8 cellular contexts compared by ENCODE assay signal in the genomic region with DNA sequence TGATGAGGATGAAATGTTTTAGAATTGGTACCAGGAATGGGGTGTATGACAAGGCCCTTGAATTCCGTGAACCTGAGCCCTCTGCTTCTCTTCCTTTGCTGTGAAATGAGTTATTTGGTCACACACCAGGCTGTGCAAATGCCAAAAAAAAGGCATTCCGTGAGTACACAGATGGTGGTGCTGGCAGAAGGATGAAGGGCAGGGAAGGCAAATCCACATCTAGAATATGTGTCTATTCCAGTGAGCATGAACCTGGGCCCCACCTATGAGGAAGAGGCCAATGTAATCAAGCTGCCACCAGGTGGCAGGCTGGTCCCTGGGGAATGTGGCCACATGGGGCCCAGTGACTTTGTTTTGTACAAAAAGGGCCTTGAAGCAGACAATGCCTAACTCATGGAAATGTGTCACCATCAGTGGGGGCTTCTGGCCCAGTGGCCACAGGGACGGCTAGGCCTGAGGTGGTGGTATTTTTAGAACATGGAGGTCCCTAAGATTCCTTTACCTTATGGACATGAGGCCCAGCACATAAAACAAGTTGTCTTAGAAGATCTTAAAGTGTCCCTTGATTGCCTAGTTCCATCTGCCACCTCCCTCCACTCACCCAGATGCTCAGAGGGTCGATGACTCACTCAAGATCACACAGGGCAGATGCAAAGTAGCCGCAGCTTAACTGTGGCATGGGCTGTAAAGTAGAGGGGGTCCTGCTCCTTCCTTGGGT. TPM values are rescaled to one million over a fixed set of nuclear protein-coding genes. Genes with fewer than 3 reads are reported as not detected.
A peak's percentile ranks its signal among the peaks of the same experiment; 100 is the strongest.
DNase-seq lines count a peak whose midpoint lies in the region; ATAC-seq and TF ChIP-seq lines count a peak whose summit lies in the region.

No MANE protein-coding gene starts in this region.

- H3K27ac Mint-ChIP-seq in natural killer cell treated with Interleukin-12 subunit alpha and Interleukin-12 subunit beta and Interleukin-15 and Interleukin-18, amount 100 ng/mL, for 72 hours: peak overlapping the region in 1 of 2 donors; percentile 10
- peak overlapping the region; percentile 74 for H3K27ac Mint-ChIP-seq in stimulated activated naive CD8-positive, alpha-beta T cell treated with anti-CD3 and anti-CD28 coated beads, Interleukin-15, Interleukin-2, amounts not matched to agents 100 ng/mL and 50 ng/mL, for 24 hours

- no peak overlapping the region for H3K4me3 Mint-ChIP-seq in natural killer cell treated with Interleukin-12 subunit alpha and Interleukin-12 subunit beta and Interleukin-15 and Interleukin-18, amount 100 ng/mL, for 72 hours
- no peak overlapping the region for H3K4me3 Mint-ChIP-seq in stimulated activated naive CD8-positive, alpha-beta T cell treated with anti-CD3 and anti-CD28 coated beads, Interleukin-15, Interleukin-2, amounts not matched to agents 100 ng/mL and 50 ng/mL, for 24 hours

- no peaks in the 10 kb centered on the region for H3K36me3 Mint-ChIP-seq in natural killer cell treated with Interleukin-12 subunit alpha and Interleukin-12 subunit beta and Interleukin-15 and Interleukin-18, amount 100 ng/mL, for 72 hours
- no peaks in the 10 kb centered on the region for H3K36me3 Mint-ChIP-seq in stimulated activated naive CD8-positive, alpha-beta T cell treated with anti-CD3 and anti-CD28 coated beads, Interleukin-15, Interleukin-2, amounts not matched to agents 100 ng/mL and 50 ng/mL, for 24 hours (ENCODE audit: low read depth)

- peak; percentile 83 for DNase-seq in BE2C
- peak; percentile 62 for DNase-seq in H4 (ENCODE audit: low spot score)
- peak; percentile 28 for DNase-seq in NOMO-1 treated with dmso at 0.1 percent for 144 hours (lab: John Stamatoyannopoulos, UW; ENCODE audit: unreplicated experiment)
- DNase-seq in activated CD8-positive, alpha-beta memory T cell treated with anti-CD3 and anti-CD28 coated beads, Interleukin-2, amount 50 U/mL, for 1 hour (ENCODE audit: extremely low read depth): peak; percentile 62
- peak; percentile 82 for DNase-seq in epithelial cell of esophagus (ENCODE audit: low read depth)
- peak; percentile 76 for DNase-seq in natural killer cell treated with Interleukin-12 subunit alpha and Interleukin-12 subunit beta and Interleukin-15 and Interleukin-18, amount 100 ng/mL, for 72 hours (ENCODE audit: low spot score)

- H3K36me3 ChIP-seq in BE2C: no peaks in the 10 kb centered on the region

- H3K4me3 ChIP-seq in BE2C (ENCODE audit: low read depth, low read length) (no peak overlapping the region), epithelial cell of esophagus (ENCODE audit: low read length) (no peak overlapping the region)

- peaks cover 5 to 6% of the 10 kb centered on the region in 2 donors for H3K27me3 Mint-ChIP-seq in natural killer cell treated with Interleukin-12 subunit alpha and Interleukin-12 subunit beta and Interleukin-15 and Interleukin-18, amount 100 ng/mL, for 72 hours
- H3K27me3 Mint-ChIP-seq in stimulated activated naive CD8-positive, alpha-beta T cell treated with anti-CD3 and anti-CD28 coated beads, Interleukin-15, Interleukin-2, amounts not matched to agents 100 ng/mL and 50 ng/mL, for 24 hours: no peaks in the 10 kb centered on the region

- H3K9me3 Mint-ChIP-seq in natural killer cell treated with Interleukin-12 subunit alpha and Interleukin-12 subunit beta and Interleukin-15 and Interleukin-18, amount 100 ng/mL, for 72 hours: no peaks in the 10 kb centered on the region
- no peaks in the 10 kb centered on the region for H3K9me3 Mint-ChIP-seq in stimulated activated naive CD8-positive, alpha-beta T cell treated with anti-CD3 and anti-CD28 coated beads, Interleukin-15, Interleukin-2, amounts not matched to agents 100 ng/mL and 50 ng/mL, for 24 hours

- peak in 1 of 2 donors; percentile 33 for ATAC-seq in natural killer cell treated with Interleukin-12 subunit alpha and Interleukin-12 subunit beta and Interleukin-15 and Interleukin-18, amount 100 ng/mL, for 72 hours
- no peak for ATAC-seq in GM18861 (IDR thresholded peaks at IDR 0.05; ENCODE audit: unreplicated experiment)

- H3K9me3 ChIP-seq in BE2C: no peaks in the 10 kb centered on the region

- TF ChIP-seq CTCF in BE2C (IDR thresholded peaks at IDR 0.05; ENCODE audit: low read depth, low read length): peak; percentile 87
- TF ChIP-seq CTCF in epithelial cell of esophagus (IDR thresholded peaks at IDR 0.05; ENCODE audit: insufficient read depth, low read depth, low read length, missing control alignments): peak; percentile 93

- H3K4me1 Mint-ChIP-seq in natural killer cell treated with Interleukin-12 subunit alpha and Interleukin-12 subunit beta and Interleukin-15 and Interleukin-18, amount 100 ng/mL, for 72 hours (ENCODE audit: low read depth in 2 of 2): peaks cover 6 to 7% of the 10 kb centered on the region in 2 donors
- peaks cover 54% of the 10 kb centered on the region for H3K4me1 Mint-ChIP-seq in stimulated activated naive CD8-positive, alpha-beta T cell treated with anti-CD3 and anti-CD28 coated beads, Interleukin-15, Interleukin-2, amounts not matched to agents 100 ng/mL and 50 ng/mL, for 24 hours (ENCODE audit: low read depth)

- no peaks in the 10 kb centered on the region for H3K27me3 ChIP-seq in BE2C

- H3K4me1 ChIP-seq in BE2C: peaks cover 6% of the 10 kb centered on the region

RNA-seq across cellular contexts. Expression of gene RNF215, which starts 3.9 kb away (rescaled TPM):
- 16.6 TPM for polyA plus RNA-seq in BE2C (2012; ENCODE audit: insufficient read depth, insufficient read length, low read depth)
- total RNA-seq in H4 (2014; rRNA removed; shearing (Covaris generic)): 5.1 and 6.4 TPM in 2 replicates
- 1 to 10 TPM; 5.2 to 7.4 TPM for total RNA-seq in natural killer cell treated with Interleukin-12 subunit alpha and Interleukin-12 subunit beta and Interleukin-15 and Interleukin-18, amount 100 ng/mL, for 72 hours

RNA-seq across cellular contexts. Expression of gene SEC14L2, which starts 5.7 kb away (rescaled TPM):
- polyA plus RNA-seq in BE2C (2012; ENCODE audit: insufficient read depth, insufficient read length, low read depth): 1.6 TPM
- 2.4 and 7.8 TPM in 2 replicates for total RNA-seq in H4 (2014; rRNA removed; shearing (Covaris generic))
- 1 to 10 TPM in 1 of 2 donors, under 1 TPM in 1; 0.40 to 1.3 TPM for total RNA-seq in natural killer cell treated with Interleukin-12 subunit alpha and Interleukin-12 subunit beta and Interleukin-15 and Interleukin-18, amount 100 ng/mL, for 72 hours

RNA-seq across cellular contexts. Expression of gene CCDC157, which starts 34.3 kb away (rescaled TPM):
- polyA plus RNA-seq in BE2C (2012; ENCODE audit: insufficient read depth, insufficient read length, low read depth): 3.4 TPM
- 0.70 and 1.4 TPM in 2 replicates for total RNA-seq in H4 (2014; rRNA removed; shearing (Covaris generic))
- 1 to 10 TPM; 3.3 to 6.8 TPM for total RNA-seq in natural killer cell treated with Interleukin-12 subunit alpha and Interleukin-12 subunit beta and Interleukin-15 and Interleukin-18, amount 100 ng/mL, for 72 hours

RNA-seq across cellular contexts. Expression of gene MTFP1, which starts 34.4 kb away (rescaled TPM):
- 112 TPM for polyA plus RNA-seq in BE2C (2012; ENCODE audit: insufficient read depth, insufficient read length, low read depth)
- total RNA-seq in H4 (2014; rRNA removed; shearing (Covaris generic)): 45.6 and 47.0 TPM in 2 replicates
- 10 to 100 TPM; 58.7 to 67.4 TPM for total RNA-seq in natural killer cell treated with Interleukin-12 subunit alpha and Interleukin-12 subunit beta and Interleukin-15 and Interleukin-18, amount 100 ng/mL, for 72 hours

RNA-seq across cellular contexts. Expression of gene SF3A1, which starts 34.4 kb away (rescaled TPM):
- 394 TPM for polyA plus RNA-seq in BE2C (2012; ENCODE audit: insufficient read depth, insufficient read length, low read depth)
- total RNA-seq in H4 (2014; rRNA removed; shearing (Covaris generic)): 14.5 and 45.6 TPM in 2 replicates
- 100 to 1,000 TPM; 225 to 301 TPM for total RNA-seq in natural killer cell treated with Interleukin-12 subunit alpha and Interleukin-12 subunit beta and Interleukin-15 and Interleukin-18, amount 100 ng/mL, for 72 hours

Comparison
In these comparisons a context has a peak if more than half of its experiments do, and no peak if none do; other contexts are left out.
1. DNase-seq: peak in every context shown above with its lines; median percentile 83 in BE2C; 82 in epithelial cell of esophagus; 76 in natural killer cell treated with Interleukin-12 subunit alpha and Interleukin-12 subunit beta and Interleukin-15 and Interleukin-18, amount 100 ng/mL, for 72 hours; 62 in H4; 62 in activated CD8-positive, alpha-beta memory T cell treated with anti-CD3 and anti-CD28 coated beads, Interleukin-2, amount 50 U/mL, for 1 hour; 28 in NOMO-1 treated with dmso at 0.1 percent for 144 hours.